Comparison of ENCODE assay signal across 1 cellular context in genomic region chr11:3907590-3907989, GRCh38.
TF ChIP-seq lines count a peak whose summit lies in the region.

No MANE protein-coding gene starts in this region.

TF ChIP-seq in K562, 482 proteins besides CTCF, POLR2A, EP300 and RAD21 (continued from another document):
- TF ChIP-seq HDAC3 (IDR thresholded peaks at IDR 0.05; ENCODE audit: borderline replicate concordance, partially characterized antibody) (no peak), ZNF699 (CRISPR knock-in tag; IDR thresholded peaks at IDR 0.05; ENCODE audit: insufficient replicate concordance) (no peak), MNT (conservative IDR thresholded peaks at IDR 0.05) (no peak), ZNF780A (CRISPR knock-in tag; IDR thresholded peaks at IDR 0.05) (no peak), ZNF318 (IDR thresholded peaks at IDR 0.05; ENCODE audit: borderline replicate concordance in 1 of 2, low read depth in 1 of 2) (no peak), ZBTB43 (CRISPR knock-in tag; IDR thresholded peaks at IDR 0.05) (no peak), PATZ1 (CRISPR knock-in tag; IDR thresholded peaks at IDR 0.05; ENCODE audit: borderline replicate concordance) (no peak), THRAP3 (IDR thresholded peaks at IDR 0.05; ENCODE audit: borderline replicate concordance) (no peak), E2F6 (IDR thresholded peaks at IDR 0.05; ENCODE audit: borderline replicate concordance in 1 of 2, extremely low read depth in 1 of 2, insufficient read depth in 1 of 2, insufficient read length in 1 of 2, low read depth in 1 of 2, low read length in 1 of 2, poor library complexity in 1 of 2, severe bottlenecking in 1 of 2) (no peak)
